ENCODE assay signal across 8 cellular contexts in the genomic region with DNA sequence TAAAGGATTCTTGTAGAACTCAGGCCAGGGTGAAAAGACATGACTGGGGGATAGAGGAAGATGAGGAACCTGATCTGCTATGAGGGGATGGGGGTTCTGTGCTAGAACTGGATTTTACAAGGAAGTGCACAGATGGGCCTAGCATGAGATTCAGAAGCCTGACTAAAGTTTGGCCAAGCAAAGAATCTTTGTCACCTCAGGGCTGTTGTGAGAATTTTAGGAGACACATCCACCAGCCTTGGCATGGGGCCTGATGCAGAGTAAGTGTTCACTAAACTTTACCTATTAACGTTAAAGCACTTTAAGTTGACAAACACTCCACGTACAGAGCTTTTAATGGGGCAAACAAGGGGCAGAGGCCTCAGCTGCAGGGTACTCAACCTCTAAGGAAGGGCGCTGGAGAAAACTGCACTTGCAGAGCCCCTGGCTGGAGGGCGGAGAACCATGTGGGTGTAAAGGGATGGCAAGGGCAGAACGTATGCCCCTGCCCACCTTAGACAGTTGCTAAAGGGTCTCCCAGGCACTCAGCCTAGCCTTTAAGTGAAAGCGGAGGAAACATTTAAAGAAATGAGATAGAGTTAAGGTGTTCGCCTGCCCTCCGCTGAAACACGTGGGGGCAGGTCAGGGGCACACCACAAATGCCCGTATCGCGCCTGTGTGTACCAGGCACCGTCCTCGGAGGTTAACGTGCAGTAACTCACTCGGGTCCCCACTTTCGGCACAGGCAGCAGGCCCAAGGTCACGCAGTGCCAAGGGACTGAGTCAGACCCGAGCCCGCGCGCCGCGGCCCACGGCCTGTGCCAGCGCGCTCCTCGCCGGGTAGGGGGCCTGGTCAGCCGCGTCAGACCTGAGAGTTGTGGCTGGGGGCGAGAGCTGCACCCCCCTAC. TPM values are rescaled to one million over a fixed set of nuclear protein-coding genes. Genes with fewer than 3 reads are reported as not detected.
DNase-seq lines count a peak whose midpoint lies in the region; ATAC-seq, FAIRE-seq and TF ChIP-seq lines count a peak whose summit lies in the region.

No MANE protein-coding gene starts in this region.

- H2AFZ ChIP-seq in KMS-11 (ENCODE audit: low read depth), result peak overlapping the region; percentile 82
- H2AFZ ChIP-seq in HepG2 (ENCODE audit: low read length), result peak overlapping the region; percentile 85

- H3K36me3 ChIP-seq in KMS-11 (ENCODE audit: insufficient read depth), result no peaks in the 10 kb centered on the region
- no peaks in the 10 kb centered on the region for H3K36me3 ChIP-seq in breast epithelium
- no peaks in the 10 kb centered on the region for H3K36me3 ChIP-seq in HepG2 (replicated peaks in 1 of 2; ENCODE audit: control insufficient read depth in 1 of 2, insufficient read depth in 2 of 2, low read length in 2 of 2)
- H3K36me3 ChIP-seq in thymus (ENCODE audit: control insufficient read depth, insufficient read depth), result no peaks in the 10 kb centered on the region

- H3K4me2 ChIP-seq in KMS-11, result peak overlapping the region; percentile 70
- peak overlapping the region; percentile 65 for H3K4me2 ChIP-seq in HepG2 (ENCODE audit: low read depth, low read length)

- intact Hi-C loops in breast epithelium (cut with DNase I; ENCODE audit: low total_unique reads) (no loop called here), HepG2 (cut with micrococcal nuclease; ENCODE audit: unreplicated experiment) (loop anchor here (2.0 to 5.0 kb wide), 2 partner anchors 150 to 276 kb away; no protein-coding TSS in a partner anchor)

- H3K4me3 ChIP-seq in KMS-11 (IDR thresholded peaks at IDR 0.05; ENCODE audit: insufficient read depth, low read depth, low read length), result no peak overlapping the region
- peak overlapping the region; percentile 71 to 95 (median 72) for H3K4me3 ChIP-seq in breast epithelium
- peak overlapping the region in 1 of 3 experiments; percentile 41; a peak in 1 of 6 replicates for H3K4me3 ChIP-seq in HepG2 (replicated peaks in 1 of 3; ENCODE audit: insufficient read depth in 1 of 3, low read depth in 2 of 3, low read length in 3 of 3)
- peak overlapping the region; percentile 99 for H3K4me3 ChIP-seq in thymus (ENCODE audit: low read length)

- BruUV-seq in HepG2 (replicated peaks; lab: Mats Ljungman, UMichigan), result no TSS peak

- no peaks in the 10 kb centered on the region for H3K9me3 ChIP-seq in breast epithelium
- H3K9me3 ChIP-seq in HepG2 (ENCODE audit: low read length), result no peaks in the 10 kb centered on the region
- no peaks in the 10 kb centered on the region for H3K9me3 ChIP-seq in thymus (ENCODE audit: control insufficient read depth)

- no peaks in the 10 kb centered on the region for H3K27me3 ChIP-seq in KMS-11 (ENCODE audit: insufficient read depth, low read depth)
- no peaks in the 10 kb centered on the region for H3K27me3 ChIP-seq in breast epithelium
- 0 out of 5 replicates have a peak, but pooled peaks cover 0 to 5% of the 10 kb centered on the region in 2 experiments for H3K27me3 ChIP-seq in HepG2 (ENCODE audit: control insufficient read depth in 1 of 2, insufficient read depth in 2 of 2, low read length in 2 of 2)
- no peaks in the 10 kb centered on the region for H3K27me3 ChIP-seq in thymus (ENCODE audit: control insufficient read depth, insufficient read depth)

- POLR2A ChIA-PET in HepG2 (lab: Yijun Ruan, JAX), result interaction anchor here (0.8 to 1.3 kb wide), 3 partner anchors 14 to 169 kb away, joined by 3 to 5 read pairs (median 3); no protein-coding TSS in a partner anchor

- H3K79me2 ChIP-seq in KMS-11 (ENCODE audit: insufficient read depth, low read depth) (peaks cover 11% of the 10 kb centered on the region), HepG2 (ENCODE audit: insufficient read depth, low read length) (peaks cover 14% of the 10 kb centered on the region)

- TF ChIP-seq RAD21 in HepG2 (CRISPR knock-in tag; IDR thresholded peaks at IDR 0.05), result no peak

- H4K20me1 ChIP-seq in KMS-11 (ENCODE audit: insufficient read depth), result no peaks in the 10 kb centered on the region
- peaks cover 7% of the 10 kb centered on the region for H4K20me1 ChIP-seq in HepG2 (ENCODE audit: insufficient read depth, low read length)

- CTCF ChIA-PET in HepG2 (lab: Yijun Ruan, JAX; ENCODE audit: low intra/inter-chr PET ratio, low total read pairs), result no interaction called here

- DNase-seq in DMS79 treated with DMSO at 0.1 percent for 48 hours (lab: John Stamatoyannopoulos, UW) (peak; percentile 13), DMS79 (lab: John Stamatoyannopoulos, UW) (no peak), breast epithelium (ENCODE audit: low spot score in 2 of 2) (peak in 1 of 2 donors; percentile 33), HepG2 (ENCODE audit: low spot score) (no peak)

- TF ChIP-seq CTCF in KMS-11 (conservative IDR thresholded peaks at IDR 0.05; ENCODE audit: low read depth, low read length) (no peak), breast epithelium (IDR thresholded peaks at IDR 0.05) (no peak), HepG2 (CRISPR knock-in tag; IDR thresholded peaks at IDR 0.05) (no peak)

- peak; percentile 11 for ATAC-seq in HepG2
- no peak for ATAC-seq in GM18498 (IDR thresholded peaks at IDR 0.05; ENCODE audit: unreplicated experiment)
- no peak for ATAC-seq in HG03521 (IDR thresholded peaks at IDR 0.05; ENCODE audit: unreplicated experiment)

- no peak for FAIRE-seq in HepG2 (lab: Jason Lieb, UNC)

- TF ChIP-seq EP300 in HepG2 (IDR thresholded peaks at IDR 0.05; ENCODE audit: low read depth in 2 of 2, low read length in 2 of 2), result no peak
- no peak for TF ChIP-seq EP300 in HepG2 (CRISPR knock-in tag; IDR thresholded peaks at IDR 0.05; ENCODE audit: borderline replicate concordance)

- in situ Hi-C loops in HepG2 (cut with HindIII; ENCODE audit: extremely low pct_ligation_motif_present, low pct_unique_long_range_greater_than_20kb), result loop anchor here (5.0 to 10.0 kb wide), 2 partner anchors 132 to 150 kb away; no protein-coding TSS in a partner anchor

- H3K27ac ChIP-seq in KMS-11 (no peak overlapping the region), breast epithelium (peak overlapping the region; percentile 82 to 95), HepG2 (ENCODE audit: extremely low read length, insufficient read depth, low read length) (no peak overlapping the region), thymus (ENCODE audit: low read depth) (peak overlapping the region; percentile 18)

- no peak overlapping the region for H3K9ac ChIP-seq in KMS-11
- peak overlapping the region; percentile 19; the same call in 1 of the 2 replicates for H3K9ac ChIP-seq in HepG2 (ENCODE audit: insufficient read depth, low read depth, low read length)

- 74% methylated on average over 15 of the region's 32 CpGs for WGBS in HepG2 (ENCODE audit: low lambda C conversion rate)
- WGBS in thymus, result 69% methylated on average over 32 of the region's 32 CpGs

- H3K4me1 ChIP-seq in KMS-11 (ENCODE audit: low read depth, poor library complexity, severe bottlenecking) (peaks cover 9% of the 10 kb centered on the region), breast epithelium (peaks cover 0 to 13% of the 10 kb centered on the region in 2 donors), HepG2 (ENCODE audit: insufficient read depth, low read length) (peaks cover 46% of the 10 kb centered on the region), thymus (ENCODE audit: control insufficient read depth, insufficient read depth, low read length) (peaks cover 27% of the 10 kb centered on the region)

- TF ChIP-seq POLR2A in breast epithelium (IDR thresholded peaks at IDR 0.05), result no peak
- no peak for TF ChIP-seq POLR2A in HepG2 (IDR thresholded peaks at IDR 0.05; ENCODE audit: insufficient read depth in 1 of 2, low read depth in 2 of 2, low read length in 2 of 2)

RNA-seq across cellular contexts. Expression of gene MRPS6, which starts 1.0 kb away (rescaled TPM):
- total RNA-seq in breast epithelium (10 to 100 TPM; 22.3 to 40.6 (median 26.5) TPM), HepG2 (2016; rRNA removed; fragmentation: Illumina TruSeq; extraction: Trizol) (26.9 and 35.5 TPM in 2 replicates)
- 17.1 and 18.4 TPM in 2 replicates for total RNA-seq in HepG2 (2016; cell fraction: cytosol; rRNA removed; fragmentation: Illumina TruSeq; extraction: Trizol; ENCODE audit: low read depth)
- 28.4 and 41.4 TPM in 2 replicates for total RNA-seq in HepG2 (2016; cell fraction: insoluble cytoplasmic fraction; rRNA removed; fragmentation: Illumina TruSeq; extraction: Trizol)
- 25.8 and 27.0 TPM in 2 replicates for total RNA-seq in HepG2 (2016; cell fraction: membrane; rRNA removed; fragmentation: Illumina TruSeq; extraction: Trizol)
- total RNA-seq in HepG2 (2016; cell fraction: nucleus; rRNA removed; fragmentation: Illumina TruSeq; extraction: Trizol), result 20.3 and 20.6 TPM in 2 replicates
- polyA plus RNA-seq in HepG2 (2011; rRNA removed) (9.8 and 14.2 TPM in 2 replicates), thymus (81.8 TPM)
- 11.1 and 11.6 TPM in 2 replicates for polyA plus RNA-seq in HepG2 (2011; cell fraction: cytosol; rRNA removed)
- 18.4 and 19.2 TPM in 2 replicates for polyA plus RNA-seq in HepG2 (2011; cell fraction: nucleus; rRNA removed)
- polyA plus RNA-seq in HepG2 (2012), result 25.9 and 47.2 TPM in 2 replicates
- polyA plus RNA-seq in HepG2 (2016; cell fraction: cytosol; fragmentation: Illumina TruSeq; extraction: Trizol; ENCODE audit: low read depth), result 21.7 and 25.8 TPM in 2 replicates
- 69.3 and 71.8 TPM in 2 replicates for polyA plus RNA-seq in HepG2 (2016; cell fraction: insoluble cytoplasmic fraction; fragmentation: Illumina TruSeq; extraction: Trizol; ENCODE audit: low read depth)
- 29.0 and 33.1 TPM in 2 replicates for polyA plus RNA-seq in HepG2 (2016; cell fraction: membrane; fragmentation: Illumina TruSeq; extraction: Trizol; ENCODE audit: low read depth)
- 39.3 and 52.2 TPM in 2 replicates for polyA plus RNA-seq in HepG2 (2016; cell fraction: nucleus; fragmentation: Illumina TruSeq; extraction: Trizol; ENCODE audit: insufficient read depth, low read depth)
- polyA minus RNA-seq in HepG2 (2011; rRNA and poly(A)+ RNA removed; ENCODE audit: low replicate concordance), result 9.1 and 10.5 TPM in 2 replicates
- 3.3 and 3.4 TPM in 2 replicates for polyA minus RNA-seq in HepG2 (2011; cell fraction: cytosol; rRNA and poly(A)+ RNA removed)
- polyA minus RNA-seq in HepG2 (2011; cell fraction: nucleus; rRNA and poly(A)+ RNA removed), result 21.8 and 24.6 TPM in 2 replicates

RNA-seq across cellular contexts. Expression of gene SLC5A3, which starts 1.0 kb away (rescaled TPM):
- total RNA-seq in breast epithelium, result 10 to 100 TPM; 17.0 to 54.9 (median 38.6) TPM
- total RNA-seq in HepG2 (2016; rRNA removed; fragmentation: Illumina TruSeq; extraction: Trizol), result 10.1 and 11.2 TPM in 2 replicates
- total RNA-seq in HepG2 (2016; cell fraction: cytosol; rRNA removed; fragmentation: Illumina TruSeq; extraction: Trizol; ENCODE audit: low read depth), result 1.0 and 1.1 TPM in 2 replicates
- 9.3 and 10.6 TPM in 2 replicates for total RNA-seq in HepG2 (2016; cell fraction: insoluble cytoplasmic fraction; rRNA removed; fragmentation: Illumina TruSeq; extraction: Trizol)
- total RNA-seq in HepG2 (2016; cell fraction: membrane; rRNA removed; fragmentation: Illumina TruSeq; extraction: Trizol), result 2.4 and 3.4 TPM in 2 replicates
- 32.4 and 34.8 TPM in 2 replicates for total RNA-seq in HepG2 (2016; cell fraction: nucleus; rRNA removed; fragmentation: Illumina TruSeq; extraction: Trizol)
- 4.6 and 5.6 TPM in 2 replicates for polyA plus RNA-seq in HepG2 (2011; rRNA removed)
- 1.7 and 2.8 TPM in 2 replicates for polyA plus RNA-seq in HepG2 (2011; cell fraction: cytosol; rRNA removed)
- 7.9 and 9.1 TPM in 2 replicates for polyA plus RNA-seq in HepG2 (2011; cell fraction: nucleus; rRNA removed)
- 5.9 and 25.5 TPM in 2 replicates for polyA plus RNA-seq in HepG2 (2012)
- polyA plus RNA-seq in HepG2 (2016; cell fraction: cytosol; fragmentation: Illumina TruSeq; extraction: Trizol; ENCODE audit: low read depth), result 0.19 and 0.23 TPM in 2 replicates
- polyA plus RNA-seq in HepG2 (2016; cell fraction: insoluble cytoplasmic fraction; fragmentation: Illumina TruSeq; extraction: Trizol; ENCODE audit: low read depth), result 2.8 and 3.4 TPM in 2 replicates
- 0.32 and 0.36 TPM in 2 replicates for polyA plus RNA-seq in HepG2 (2016; cell fraction: membrane; fragmentation: Illumina TruSeq; extraction: Trizol; ENCODE audit: low read depth)
- polyA plus RNA-seq in HepG2 (2016; cell fraction: nucleus; fragmentation: Illumina TruSeq; extraction: Trizol; ENCODE audit: insufficient read depth, low read depth), result 12.9 and 13.1 TPM in 2 replicates
- polyA minus RNA-seq in HepG2 (2011; rRNA and poly(A)+ RNA removed; ENCODE audit: low replicate concordance), result 12.4 and 18.2 TPM in 2 replicates
- 14.2 and 15.2 TPM in 2 replicates for polyA minus RNA-seq in HepG2 (2011; cell fraction: cytosol; rRNA and poly(A)+ RNA removed)
- 64.2 and 72.4 TPM in 2 replicates for polyA minus RNA-seq in HepG2 (2011; cell fraction: nucleus; rRNA and poly(A)+ RNA removed)
- 4.9 TPM for polyA plus RNA-seq in thymus

Comparison
In these comparisons a context has a peak if more than half of its experiments do, and no peak if none do; other contexts are left out.
1. H3K27ac ChIP-seq: peak in breast epithelium (2 of 2) and thymus (single experiment); none in KMS-11 (single experiment) and HepG2 (single experiment).